ENCODE assay signal across 9 cellular contexts in the genomic region with DNA sequence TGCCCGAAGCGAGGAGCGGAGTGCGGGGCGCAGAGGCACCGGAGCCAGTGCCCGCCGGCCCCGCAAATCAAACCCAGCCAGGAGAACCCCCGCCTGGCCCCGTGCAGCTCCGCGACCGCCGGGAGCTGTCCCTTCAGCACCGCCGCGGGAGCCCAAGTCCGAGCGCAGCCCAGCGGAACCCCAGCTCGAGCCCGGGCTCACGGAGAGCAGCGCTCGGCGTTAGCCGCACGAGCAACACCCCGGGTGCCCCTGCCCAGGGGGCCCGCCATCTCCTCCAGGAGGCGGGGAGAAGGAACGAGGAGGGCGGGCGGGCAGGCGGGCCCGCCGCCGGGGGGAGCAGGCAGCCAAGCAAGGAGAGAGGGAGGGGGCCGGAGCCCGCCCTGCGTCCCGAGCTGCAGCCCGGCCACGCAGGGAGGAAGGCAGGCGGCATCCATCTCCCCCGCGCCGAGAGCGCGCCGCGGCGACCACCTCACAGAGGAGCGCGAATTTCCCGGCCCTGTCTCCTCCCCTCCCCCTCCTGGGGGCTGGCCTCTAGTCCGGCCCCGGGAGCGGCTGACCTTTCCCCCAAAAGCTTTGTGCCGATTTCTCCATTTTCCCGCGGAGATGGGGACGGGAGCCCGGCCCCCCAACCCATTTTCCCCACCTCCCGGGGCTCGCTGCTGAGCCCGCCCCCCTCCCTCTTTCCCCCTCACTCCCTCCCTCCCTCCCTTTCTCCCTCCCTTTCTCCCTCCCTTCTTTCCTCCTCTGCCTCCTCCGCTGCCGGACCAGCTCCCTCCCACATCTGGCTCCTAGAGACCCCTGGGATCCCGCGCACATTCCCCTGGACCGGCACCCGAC. TPM values are rescaled to one million over a fixed set of nuclear protein-coding genes. Genes with fewer than 3 reads are reported as not detected.
DNase-seq lines count a peak whose midpoint lies in the region; ATAC-seq and TF ChIP-seq lines count a peak whose summit lies in the region.
"Had no signal": no experiment of that assay in that cellular context is flagged by ENCODE, and none has a peak within 500 bp of the region (broad histone marks: within the 10 kb centered on the region; RNA-seq: fewer than 3 reads in every experiment).

No MANE protein-coding gene starts in this region.

- TF ChIP-seq CTCF in RWPE2 (IDR thresholded peaks at IDR 0.05; ENCODE audit: poor library complexity, severe bottlenecking) (no peak), colonic mucosa (IDR thresholded peaks at IDR 0.05) (no peak)

- H3K27ac ChIP-seq in RWPE2 (ENCODE audit: poor library complexity, severe bottlenecking) (no peak overlapping the region), colonic mucosa (no peak overlapping the region)
- H3K27ac ChIP-seq: KMS-11 had no signal

- H3K4me3 ChIP-seq in RWPE2 (ENCODE audit: severe bottlenecking) (no peak overlapping the region), colonic mucosa (peak overlapping the region; percentile 15)

- no peaks in the 10 kb centered on the region for H3K4me1 ChIP-seq in RWPE2 (ENCODE audit: insufficient read depth, poor library complexity, severe bottlenecking)
- H3K4me1 ChIP-seq in colonic mucosa: no peaks in the 10 kb centered on the region

- H3K9me3 ChIP-seq in RWPE2 (ENCODE audit: severe bottlenecking) (no peaks in the 10 kb centered on the region), colonic mucosa (no peaks in the 10 kb centered on the region)

- DNase-seq in DMS114 treated with DMSO at 0.1 percent for 48 hours (lab: John Stamatoyannopoulos, UW; ENCODE audit: unreplicated experiment) (peak; percentile 2), RWPE2 (ENCODE audit: low spot score) (no peak), colonic mucosa (peak; percentile 30), left kidney (ENCODE audit: low read depth, low spot score) (peak; percentile 95), GF-D8 (lab: John Stamatoyannopoulos, UW) (no peak)
- peak; percentile 33 to 40 for DNase-seq in stimulated activated CD4-positive, alpha-beta T cell treated with anti-CD3 and anti-CD28 coated beads, Interleukin-2, amount 100 ng/mL, for 48 hours
- DNase-seq in activated CD4-positive, CD25-positive, alpha-beta regulatory T cell (lab: John Stamatoyannopoulos, UW): no peak

- intact Hi-C loops in colonic mucosa (cut with DNase I): loop anchor here (10.0 kb wide), 1 partner anchor 140 kb away; no protein-coding TSS in a partner anchor

- H3K36me3 ChIP-seq in RWPE2 (ENCODE audit: low read depth): no peaks in the 10 kb centered on the region
- no peaks in the 10 kb centered on the region for H3K36me3 ChIP-seq in colonic mucosa

- no peak overlapping the region for H3K9ac ChIP-seq in colonic mucosa (ENCODE audit: low read depth in 2 of 2, low read length in 2 of 2)
- H3K9ac ChIP-seq: KMS-11 had no signal

- ATAC-seq in HG02678 (IDR thresholded peaks at IDR 0.05; ENCODE audit: unreplicated experiment) (peak; percentile 43), RWPE2 (ENCODE audit: low read depth) (peak; percentile 69)

- H3K27me3 ChIP-seq in RWPE2 (ENCODE audit: insufficient read depth, poor library complexity, severe bottlenecking) (peaks cover 51% of the 10 kb centered on the region), colonic mucosa (peaks cover 16% of the 10 kb centered on the region)

RNA-seq across cellular contexts. Expression of gene KCNC1, which starts 0.6 kb away (rescaled TPM):
- total RNA-seq in colonic mucosa: under 1 TPM; 0.19 to 0.37 TPM

RNA-seq across cellular contexts. Expression of gene MYOD1, which starts 15.8 kb away (rescaled TPM):
- not detected for total RNA-seq in colonic mucosa

Comparison
In these comparisons a context has a peak if more than half of its experiments do, and no peak if none do; other contexts are left out.
1. DNase-seq: peak in DMS114 treated with DMSO at 0.1 percent for 48 hours (single experiment), colonic mucosa (single experiment), left kidney (single experiment) and stimulated activated CD4-positive, alpha-beta T cell treated with anti-CD3 and anti-CD28 coated beads, Interleukin-2, amount 100 ng/mL, for 48 hours (2 of 2); none in RWPE2 (single experiment), GF-D8 (single experiment) and activated CD4-positive, CD25-positive, alpha-beta regulatory T cell (0 of 4).